ENCODE assay signal across 1 cellular context in the genomic region with DNA sequence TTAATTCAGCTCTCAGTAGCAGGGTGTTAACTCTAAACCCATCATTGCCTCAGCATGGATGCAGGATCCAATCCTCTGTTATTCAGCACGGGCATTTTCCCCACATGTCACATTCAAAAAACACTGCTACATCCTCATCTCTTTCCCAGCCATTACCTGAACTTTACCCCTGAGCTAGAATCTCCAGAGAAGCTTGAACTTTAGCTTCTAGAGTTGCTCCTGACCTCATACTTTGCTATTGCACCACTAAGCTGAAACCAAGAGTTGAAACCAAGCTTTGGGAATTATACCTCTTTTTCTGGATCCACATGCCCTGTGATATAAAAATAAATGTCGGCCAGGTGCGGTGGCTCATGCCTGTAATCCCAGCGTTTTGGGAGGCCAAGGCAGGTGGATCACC.
A peak's percentile ranks its signal among the peaks of the same experiment; 100 is the strongest.
TF ChIP-seq lines count a peak whose summit lies in the region.

No MANE protein-coding gene starts in this region.

TF ChIP-seq in HepG2, 621 proteins besides CTCF, POLR2A, EP300 and RAD21:
- TF ChIP-seq ZBTB26 (CRISPR knock-in tag; IDR thresholded peaks at IDR 0.05; ENCODE audit: borderline replicate concordance) (peak; percentile 99), ELF3 (CRISPR knock-in tag; IDR thresholded peaks at IDR 0.05) (no peak), SP2 (CRISPR knock-in tag; IDR thresholded peaks at IDR 0.05) (no peak), ZNF550 (CRISPR knock-in tag; IDR thresholded peaks at IDR 0.05; ENCODE audit: borderline replicate concordance) (no peak), RCOR2 (CRISPR knock-in tag; IDR thresholded peaks at IDR 0.05) (no peak), TEAD2 (CRISPR knock-in tag; IDR thresholded peaks at IDR 0.05) (no peak), SP4 (CRISPR knock-in tag; IDR thresholded peaks at IDR 0.05) (no peak), MAFF (IDR thresholded peaks at IDR 0.05; ENCODE audit: low read depth, low read length) (no peak), DDIT3 (CRISPR knock-in tag; IDR thresholded peaks at IDR 0.05) (no peak), ZNF879 (CRISPR knock-in tag; IDR thresholded peaks at IDR 0.05) (no peak), MXD3 (CRISPR knock-in tag; IDR thresholded peaks at IDR 0.05) (no peak), ZNF354B (CRISPR knock-in tag; IDR thresholded peaks at IDR 0.05) (no peak), ZNF883 (CRISPR knock-in tag; IDR thresholded peaks at IDR 0.05; ENCODE audit: not compliant biosample characterization) (no peak), ZNF878 (CRISPR knock-in tag; IDR thresholded peaks at IDR 0.05) (no peak), TBX2 (CRISPR knock-in tag; IDR thresholded peaks at IDR 0.05; ENCODE audit: borderline replicate concordance) (no peak), SIN3A (IDR thresholded peaks at IDR 0.05; ENCODE audit: borderline replicate concordance, low read depth, low read length) (no peak), ZNF230 (CRISPR knock-in tag; IDR thresholded peaks at IDR 0.05) (no peak), ZNF460 (CRISPR knock-in tag; IDR thresholded peaks at IDR 0.05; ENCODE audit: borderline replicate concordance) (no peak), SIN3B (IDR thresholded peaks at IDR 0.05; ENCODE audit: low read length) (no peak), HNF4A (CRISPR knock-in tag; IDR thresholded peaks at IDR 0.05) (peak; percentile 75), ZNF180 (CRISPR knock-in tag; IDR thresholded peaks at IDR 0.05; ENCODE audit: borderline replicate concordance, low read depth) (no peak), ZNF691 (CRISPR knock-in tag; IDR thresholded peaks at IDR 0.05; ENCODE audit: borderline replicate concordance, low read depth) (no peak), CEBPB (IDR thresholded peaks at IDR 0.05; ENCODE audit: borderline replicate concordance, low read depth, low read length) (peak; percentile 58; the same call in 1 of the 2 replicates), ZBTB21 (CRISPR knock-in tag; IDR thresholded peaks at IDR 0.05) (0 out of 2 replicates have a peak, but pooled peaks have one; percentile 29), NONO (IDR thresholded peaks at IDR 0.05) (no peak), NONO (CRISPR knock-in tag; conservative IDR thresholded peaks at IDR 0.05) (no peak), ZBTB8A (CRISPR knock-in tag; IDR thresholded peaks at IDR 0.05; ENCODE audit: borderline replicate concordance, low read depth) (no peak), MBNL3 (CRISPR knock-in tag; conservative IDR thresholded peaks at IDR 0.05) (no peak), STAG1 (CRISPR knock-in tag; IDR thresholded peaks at IDR 0.05) (no peak), FOXC1 (CRISPR knock-in tag; IDR thresholded peaks at IDR 0.05; ENCODE audit: borderline replicate concordance) (no peak)
- TF ChIP-seq, protein P1, sequence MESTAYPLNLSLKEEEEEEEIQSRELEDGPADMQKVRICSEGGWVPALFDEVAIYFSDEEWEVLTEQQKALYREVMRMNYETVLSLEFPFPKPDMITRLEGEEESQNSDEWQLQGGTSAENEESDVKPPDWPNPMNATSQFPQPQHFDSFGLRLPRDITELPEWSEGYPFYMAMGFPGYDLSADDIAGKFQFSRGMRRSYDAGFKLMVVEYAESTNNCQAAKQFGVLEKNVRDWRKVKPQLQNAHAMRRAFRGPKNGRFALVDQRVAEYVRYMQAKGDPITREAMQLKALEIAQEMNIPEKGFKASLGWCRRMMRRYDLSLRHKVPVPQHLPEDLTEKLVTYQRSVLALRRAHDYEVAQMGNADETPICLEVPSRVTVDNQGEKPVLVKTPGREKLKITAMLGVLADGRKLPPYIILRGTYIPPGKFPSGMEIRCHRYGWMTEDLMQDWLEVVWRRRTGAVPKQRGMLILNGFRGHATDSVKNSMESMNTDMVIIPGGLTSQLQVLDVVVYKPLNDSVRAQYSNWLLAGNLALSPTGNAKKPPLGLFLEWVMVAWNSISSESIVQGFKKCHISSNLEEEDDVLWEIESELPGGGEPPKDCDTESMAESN (CRISPR knock-in tag; conservative IDR thresholded peaks at IDR 0.05) = no peak
- TF ChIP-seq, protein P2, sequence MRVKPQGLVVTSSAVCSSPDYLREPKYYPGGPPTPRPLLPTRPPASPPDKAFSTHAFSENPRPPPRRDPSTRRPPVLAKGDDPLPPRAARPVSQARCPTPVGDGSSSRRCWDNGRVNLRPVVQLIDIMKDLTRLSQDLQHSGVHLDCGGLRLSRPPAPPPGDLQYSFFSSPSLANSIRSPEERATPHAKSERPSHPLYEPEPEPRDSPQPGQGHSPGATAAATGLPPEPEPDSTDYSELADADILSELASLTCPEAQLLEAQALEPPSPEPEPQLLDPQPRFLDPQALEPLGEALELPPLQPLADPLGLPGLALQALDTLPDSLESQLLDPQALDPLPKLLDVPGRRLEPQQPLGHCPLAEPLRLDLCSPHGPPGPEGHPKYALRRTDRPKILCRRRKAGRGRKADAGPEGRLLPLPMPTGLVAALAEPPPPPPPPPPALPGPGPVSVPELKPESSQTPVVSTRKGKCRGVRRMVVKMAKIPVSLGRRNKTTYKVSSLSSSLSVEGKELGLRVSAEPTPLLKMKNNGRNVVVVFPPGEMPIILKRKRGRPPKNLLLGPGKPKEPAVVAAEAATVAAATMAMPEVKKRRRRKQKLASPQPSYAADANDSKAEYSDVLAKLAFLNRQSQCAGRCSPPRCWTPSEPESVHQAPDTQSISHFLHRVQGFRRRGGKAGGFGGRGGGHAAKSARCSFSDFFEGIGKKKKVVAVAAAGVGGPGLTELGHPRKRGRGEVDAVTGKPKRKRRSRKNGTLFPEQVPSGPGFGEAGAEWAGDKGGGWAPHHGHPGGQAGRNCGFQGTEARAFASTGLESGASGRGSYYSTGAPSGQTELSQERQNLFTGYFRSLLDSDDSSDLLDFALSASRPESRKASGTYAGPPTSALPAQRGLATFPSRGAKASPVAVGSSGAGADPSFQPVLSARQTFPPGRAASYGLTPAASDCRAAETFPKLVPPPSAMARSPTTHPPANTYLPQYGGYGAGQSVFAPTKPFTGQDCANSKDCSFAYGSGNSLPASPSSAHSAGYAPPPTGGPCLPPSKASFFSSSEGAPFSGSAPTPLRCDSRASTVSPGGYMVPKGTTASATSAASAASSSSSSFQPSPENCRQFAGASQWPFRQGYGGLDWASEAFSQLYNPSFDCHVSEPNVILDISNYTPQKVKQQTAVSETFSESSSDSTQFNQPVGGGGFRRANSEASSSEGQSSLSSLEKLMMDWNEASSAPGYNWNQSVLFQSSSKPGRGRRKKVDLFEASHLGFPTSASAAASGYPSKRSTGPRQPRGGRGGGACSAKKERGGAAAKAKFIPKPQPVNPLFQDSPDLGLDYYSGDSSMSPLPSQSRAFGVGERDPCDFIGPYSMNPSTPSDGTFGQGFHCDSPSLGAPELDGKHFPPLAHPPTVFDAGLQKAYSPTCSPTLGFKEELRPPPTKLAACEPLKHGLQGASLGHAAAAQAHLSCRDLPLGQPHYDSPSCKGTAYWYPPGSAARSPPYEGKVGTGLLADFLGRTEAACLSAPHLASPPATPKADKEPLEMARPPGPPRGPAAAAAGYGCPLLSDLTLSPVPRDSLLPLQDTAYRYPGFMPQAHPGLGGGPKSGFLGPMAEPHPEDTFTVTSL (CRISPR knock-in tag; IDR thresholded peaks at IDR 0.05; ENCODE audit: borderline replicate concordance) = no peak
- TF ChIP-seq, protein P3, sequence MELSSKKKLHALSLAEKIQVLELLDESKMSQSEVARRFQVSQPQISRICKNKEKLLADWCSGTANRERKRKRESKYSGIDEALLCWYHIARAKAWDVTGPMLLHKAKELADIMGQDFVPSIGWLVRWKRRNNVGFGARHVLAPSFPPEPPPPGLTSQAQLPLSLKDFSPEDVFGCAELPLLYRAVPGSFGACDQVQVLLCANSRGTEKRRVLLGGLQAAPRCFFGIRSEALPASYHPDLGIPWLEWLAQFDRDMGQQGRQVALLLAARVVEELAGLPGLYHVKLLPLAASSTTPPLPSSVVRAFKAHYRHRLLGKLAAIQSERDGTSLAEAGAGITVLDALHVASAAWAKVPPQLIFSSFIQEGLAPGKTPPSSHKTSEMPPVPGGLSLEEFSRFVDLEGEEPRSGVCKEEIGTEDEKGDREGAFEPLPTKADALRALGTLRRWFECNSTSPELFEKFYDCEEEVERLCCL (CRISPR knock-in tag; IDR thresholded peaks at IDR 0.05; ENCODE audit: borderline replicate concordance) = no peak
TF ChIP-seq in HepG2: peak in this region for 4.
